In genomic region chr14:37187840-37188577, GRCh38 we compare ENCODE assay signal across 3 cellular contexts. TPM values are rescaled to one million over a fixed set of nuclear protein-coding genes. Genes with fewer than 3 reads are reported as not detected.
"Had no signal": no experiment of that assay in that cellular context is flagged by ENCODE, and none has a peak within 500 bp of the region (broad histone marks: within the 10 kb centered on the region; RNA-seq: fewer than 3 reads in every experiment).

No MANE protein-coding gene starts in this region.

RNA-seq across cellular contexts. Expression of gene MIPOL1, which starts 9.7 kb away (rescaled TPM):
- polyA plus RNA-seq: IgD-negative memory B cell had no signal

RNA-seq across cellular contexts. Expression of gene SLC25A21, which starts 15.6 kb away (rescaled TPM):
- total RNA-seq: GM23248, H4 had no signal
- polyA plus RNA-seq: IgD-negative memory B cell had no signal
